Comparison of ENCODE assay signal across 20 cellular contexts in genomic region chr9:517993-518392, GRCh38. TPM values are rescaled to one million over a fixed set of nuclear protein-coding genes. Genes with fewer than 3 reads are reported as not detected.
DNase-seq lines count a peak whose midpoint lies in the region; ATAC-seq, FAIRE-seq and TF ChIP-seq lines count a peak whose summit lies in the region.
"Had no signal": no experiment of that assay in that cellular context is flagged by ENCODE, and none has a peak within 500 bp of the region (broad histone marks: within the 10 kb centered on the region; RNA-seq: fewer than 3 reads in every experiment).

No MANE protein-coding gene starts in this region.

- no peak overlapping the region for H3K4me3 ChIP-seq in bronchial epithelial cell (ENCODE audit: low read depth, low read length)
- peak overlapping the region; percentile 3 for H3K4me3 ChIP-seq in mucosa of stomach (ENCODE audit: low read length)
- H3K4me3 ChIP-seq: adrenal gland, gastroesophageal sphincter, GM12878, stomach had no signal

- FAIRE-seq in bronchial epithelial cell (lab: Jason Lieb, UNC) = no peak
- FAIRE-seq: D721Med, G401.6, GM12878 had no signal

- no peak overlapping the region for H3K9ac ChIP-seq in mucosa of stomach (ENCODE audit: low read length)

- peak overlapping the region; percentile 81 for H3K27ac ChIP-seq in C4-2B
- H3K27ac ChIP-seq: adrenal gland, gastroesophageal sphincter, stomach had no signal

- peak; percentile 22 for DNase-seq in LoVo (ENCODE audit: low spot score)
- DNase-seq in bronchial epithelial cell (ENCODE audit: low read depth) = peak; percentile 88
- no peak for DNase-seq in NCI-H524 treated with DMSO at 0.1 percent for 48 hours (lab: John Stamatoyannopoulos, UW)
- DNase-seq in cerebellum (ENCODE audit: low spot score) = no peak
- DNase-seq: activated CD4-positive, CD25-positive, alpha-beta regulatory T cell; adrenal gland; caudate nucleus; Karpas-422; NK-92 treated with Interleukin-12 subunit alpha and Interleukin-12 subunit beta, amount 100 ng/mL, for 24 hours; stomach; T-helper 1 cell had no signal

- no peaks in the 10 kb centered on the region for H3K9me3 ChIP-seq in mucosa of stomach (ENCODE audit: control insufficient read depth, low read length)
- H3K9me3 ChIP-seq: adrenal gland, gastroesophageal sphincter, stomach had no signal

- ATAC-seq in GM21515 (IDR thresholded peaks at IDR 0.05; ENCODE audit: unreplicated experiment) (no peak), HG02884 (IDR thresholded peaks at IDR 0.05; ENCODE audit: unreplicated experiment) (no peak)
- ATAC-seq: gastroesophageal sphincter, GM12878, Right ventricle myocardium inferior had no signal

- H3K4me1 ChIP-seq in mucosa of stomach (ENCODE audit: control insufficient read depth, insufficient read depth, low read length) = peaks cover 11% of the 10 kb centered on the region
- H3K4me1 ChIP-seq: adrenal gland had no signal

- H3K36me3 ChIP-seq in bronchial epithelial cell (ENCODE audit: control insufficient read depth, insufficient read depth, low read length) = no peaks in the 10 kb centered on the region
- H3K36me3 ChIP-seq in mucosa of stomach (ENCODE audit: control insufficient read depth, insufficient read depth, low read length) = no peaks in the 10 kb centered on the region
- H3K36me3 ChIP-seq: adrenal gland, gastroesophageal sphincter, stomach had no signal

- H3K27me3 ChIP-seq in bronchial epithelial cell (ENCODE audit: control insufficient read depth, insufficient read depth, low read length) (no peaks in the 10 kb centered on the region), mucosa of stomach (ENCODE audit: control insufficient read depth, insufficient read depth, low read length) (no peaks in the 10 kb centered on the region)
- H3K27me3 ChIP-seq: adrenal gland, gastroesophageal sphincter, stomach had no signal

- TF ChIP-seq CTCF in C4-2B (conservative IDR thresholded peaks at IDR 0.05) (no peak), bronchial epithelial cell (IDR thresholded peaks at IDR 0.05; ENCODE audit: insufficient read depth, low read length, severe bottlenecking) (no peak)

RNA-seq across cellular contexts. Expression of gene KANK1, which starts 13.5 kb away (rescaled TPM):
- 26.9 and 28.0 TPM in 2 replicates for total RNA-seq in bronchial epithelial cell
- total RNA-seq in cerebellum = 16.9 TPM

Comparison
In these comparisons a context has a peak if more than half of its experiments do, and no peak if none do; other contexts are left out.
1. DNase-seq: peak in LoVo (single experiment) and bronchial epithelial cell (single experiment); none in NCI-H524 treated with DMSO at 0.1 percent for 48 hours (single experiment) and cerebellum (single experiment).